ENCODE assay signal across 7 cellular contexts in the genomic region with DNA sequence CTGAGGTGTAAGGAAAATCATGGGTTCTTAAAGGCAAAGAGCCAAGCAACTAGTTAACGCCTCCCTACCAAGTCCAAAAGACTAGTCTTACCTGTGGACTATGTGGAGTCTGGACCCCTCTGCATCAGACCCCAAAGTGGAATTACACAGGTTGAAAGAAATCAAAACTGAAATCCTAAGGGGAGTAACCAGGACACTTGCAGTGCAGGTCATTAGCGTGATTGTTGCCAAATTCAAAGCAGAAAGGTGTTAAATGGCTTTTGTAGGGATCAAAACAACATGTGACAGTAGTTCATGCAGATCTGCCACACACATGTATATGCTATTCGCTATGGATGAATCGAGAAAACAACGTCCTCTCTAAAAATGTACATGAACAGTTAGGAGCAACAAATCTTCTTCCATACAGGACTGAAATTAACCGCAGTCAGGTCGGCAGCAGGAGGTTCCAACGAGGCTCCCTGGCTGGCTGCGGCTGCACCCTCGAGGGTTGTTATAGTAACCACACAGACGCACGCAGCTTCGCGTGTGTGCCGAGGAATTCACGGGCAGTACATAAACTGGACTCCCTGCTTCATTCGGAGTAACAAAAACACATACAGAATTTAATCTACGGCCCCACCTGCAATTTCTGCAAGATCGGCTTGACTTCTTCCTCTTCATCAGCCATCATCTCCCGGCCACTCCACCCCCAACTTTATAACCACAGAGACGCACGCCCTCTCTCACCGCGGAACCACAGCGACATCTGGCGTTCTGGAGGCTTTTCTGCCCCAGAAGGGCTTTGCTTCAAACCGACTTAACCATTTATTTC.
DNase-seq lines count a peak whose midpoint lies in the region; ATAC-seq and TF ChIP-seq lines count a peak whose summit lies in the region.

A gene with protein sequence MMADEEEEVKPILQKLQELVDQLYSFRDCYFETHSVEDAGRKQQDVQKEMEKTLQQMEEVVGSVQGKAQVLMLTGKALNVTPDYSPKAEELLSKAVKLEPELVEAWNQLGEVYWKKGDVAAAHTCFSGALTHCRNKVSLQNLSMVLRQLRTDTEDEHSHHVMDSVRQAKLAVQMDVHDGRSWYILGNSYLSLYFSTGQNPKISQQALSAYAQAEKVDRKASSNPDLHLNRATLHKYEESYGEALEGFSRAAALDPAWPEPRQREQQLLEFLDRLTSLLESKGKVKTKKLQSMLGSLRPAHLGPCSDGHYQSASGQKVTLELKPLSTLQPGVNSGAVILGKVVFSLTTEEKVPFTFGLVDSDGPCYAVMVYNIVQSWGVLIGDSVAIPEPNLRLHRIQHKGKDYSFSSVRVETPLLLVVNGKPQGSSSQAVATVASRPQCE (minus strand): TSS at position 687 of the 814 bp plus-strand sequence. CDS start 14 bp downstream, at position 673.

- peak within 1 kb of the TSS; percentile 72 for H3K4me3 ChIP-seq in astrocyte of the cerebellum (ENCODE audit: low read depth, low read length)
- peak within 1 kb of the TSS; percentile 83 for H3K4me3 ChIP-seq in retinal pigment epithelial cell (ENCODE audit: low read length)

- peak; percentile 54 to 78 for DNase-seq in NCI-H1930 (lab: John Stamatoyannopoulos, UW)
- DNase-seq in T-helper 2 cell treated with Interferon-gamma antibody and Interleukin-4, amounts not matched to agents 5 μg/mL and 100 μg/mL, for 36 hours (ENCODE audit: low spot score): peak; percentile 85
- peak; percentile 86 for DNase-seq in astrocyte of the cerebellum (ENCODE audit: low read depth)
- peak; percentile 5 to 91 (median 63) for DNase-seq in hypothalamus (lab: John Stamatoyannopoulos, UW)
- peak; percentile 58 for DNase-seq in retinal pigment epithelial cell (ENCODE audit: low read depth)

- H3K36me3 Mint-ChIP-seq in T-helper 2 cell treated with Interferon-gamma antibody and Interleukin-4, amounts not matched to agents 5 μg/mL and 100 μg/mL, for 36 hours (ENCODE audit: low read depth): peaks cover 5% of the 10 kb centered on the region

- H3K4me3 Mint-ChIP-seq in T-helper 2 cell treated with Interferon-gamma antibody and Interleukin-4, amounts not matched to agents 5 μg/mL and 100 μg/mL, for 36 hours: peak within 1 kb of the TSS; percentile 86

- no peaks in the 10 kb centered on the region for H3K27me3 Mint-ChIP-seq in T-helper 2 cell treated with Interferon-gamma antibody and Interleukin-4, amounts not matched to agents 5 μg/mL and 100 μg/mL, for 36 hours (ENCODE audit: low read depth)

- peak; percentile 98 for TF ChIP-seq CTCF in astrocyte of the cerebellum (IDR thresholded peaks at IDR 0.05; ENCODE audit: low read depth, low read length, missing control alignments)
- TF ChIP-seq CTCF in retinal pigment epithelial cell (conservative IDR thresholded peaks at IDR 0.05; ENCODE audit: low read depth, low read length): peak; percentile 99

- H3K27ac Mint-ChIP-seq in T-helper 2 cell treated with Interferon-gamma antibody and Interleukin-4, amounts not matched to agents 5 μg/mL and 100 μg/mL, for 36 hours: peak within 1 kb of the TSS; percentile 81

- H3K4me1 Mint-ChIP-seq in T-helper 2 cell treated with Interferon-gamma antibody and Interleukin-4, amounts not matched to agents 5 μg/mL and 100 μg/mL, for 36 hours (ENCODE audit: low read depth): peaks cover 21% of the 10 kb centered on the region

- in situ Hi-C loops in astrocyte of the cerebellum (cut with HindIII; ENCODE audit: low sequenced_read_pairs): no loop called here

- no peaks in the 10 kb centered on the region for H3K9me3 Mint-ChIP-seq in T-helper 2 cell treated with Interferon-gamma antibody and Interleukin-4, amounts not matched to agents 5 μg/mL and 100 μg/mL, for 36 hours

- ATAC-seq in GM18499 (IDR thresholded peaks at IDR 0.05; ENCODE audit: insufficient read depth, unreplicated experiment): peak; percentile 87
- peak; percentile 89 for ATAC-seq in HG02973 (IDR thresholded peaks at IDR 0.05; ENCODE audit: unreplicated experiment)

Comparison
In these comparisons a context has a peak if more than half of its experiments do, and no peak if none do; other contexts are left out.
1. Peak in every context shown above with its lines: DNase-seq, ATAC-seq and H3K4me3 ChIP-seq.